ENCODE assay signal across 24 cellular contexts in genomic region chr3:108171095-108171494, GRCh38.
"Had no signal": no experiment of that assay in that cellular context is flagged by ENCODE, and none has a peak within 500 bp of the region (broad histone marks: within the 10 kb centered on the region; RNA-seq: fewer than 3 reads in every experiment).

No MANE protein-coding gene starts in this region.

- H3K4me3 ChIP-seq: ascending aorta, body of pancreas, Peyer's patch had no signal

- H3K36me3 ChIP-seq: ascending aorta, Peyer's patch had no signal

- DNase-seq: activated B cell treated with CpG ODN at 0.5 μM for 24 hours; activated CD4-positive, alpha-beta T cell treated with anti-CD3 and anti-CD28 coated beads for 1 hour; activated CD4-positive, alpha-beta T cell treated with anti-CD3 and anti-CD28 coated beads, Interleukin-2, amount 10 ng/mL, durations not matched to agents 24 days and 14 days; activated CD4-positive, alpha-beta T cell treated with anti-CD3 and anti-CD28 coated beads, Interleukin-2, amount 50 U/mL, for 48 hours; activated CD8-positive, alpha-beta memory T cell treated with anti-CD3 and anti-CD28 coated beads, Interleukin-2, amount 10 ng/mL, durations not matched to agents 7 days and 5 days; activated effector memory CD4-positive, alpha-beta T cell treated with Interleukin-2 at 50 U/mL for 16 hours; activated naive CD4-positive, alpha-beta T cell treated with Interleukin-2 at 50 U/mL for 16 hours; activated naive CD8-positive, alpha-beta T cell treated with anti-CD3 and anti-CD28 coated beads, Interleukin-2, amount 50 U/mL, for 24 hours; activated T-cell treated with anti-CD3 and anti-CD28 coated beads, Interleukin-2, amount 50 U/mL, for 24 hours; amniotic stem cell; body of pancreas; central memory CD4-positive, alpha-beta T cell; NCI-H1092; NCI-H1694; NCI-H2029; NCI-H2171; NCI-H2227 treated with DMSO at 0.1 percent for 48 hours; NCI-H446 treated with DMSO at 0.1 percent for 48 hours; NCI-H526; Peyer's patch; T-helper 17 cell; T-helper 9 cell had no signal

- ATAC-seq: activated CD8-positive, alpha-beta memory T cell treated with anti-CD3 and anti-CD28 coated beads, Interleukin-2, amount 10 ng/mL, durations not matched to agents 7 days and 5 days; activated naive CD4-positive, alpha-beta T cell treated with anti-CD3 and anti-CD28 coated beads, Interleukin-2, amount 50 U/mL, for 72 hours; activated naive CD8-positive, alpha-beta T cell treated with anti-CD3 and anti-CD28 coated beads, Interleukin-2, amount 50 U/mL, for 24 hours; body of pancreas; T-helper 17 cell had no signal

- H3K4me1 ChIP-seq: ascending aorta, body of pancreas, Peyer's patch had no signal

- H3K9me3 ChIP-seq: ascending aorta, body of pancreas, Peyer's patch had no signal
